Comparison of ENCODE assay signal across 8 cellular contexts in the genomic region with DNA sequence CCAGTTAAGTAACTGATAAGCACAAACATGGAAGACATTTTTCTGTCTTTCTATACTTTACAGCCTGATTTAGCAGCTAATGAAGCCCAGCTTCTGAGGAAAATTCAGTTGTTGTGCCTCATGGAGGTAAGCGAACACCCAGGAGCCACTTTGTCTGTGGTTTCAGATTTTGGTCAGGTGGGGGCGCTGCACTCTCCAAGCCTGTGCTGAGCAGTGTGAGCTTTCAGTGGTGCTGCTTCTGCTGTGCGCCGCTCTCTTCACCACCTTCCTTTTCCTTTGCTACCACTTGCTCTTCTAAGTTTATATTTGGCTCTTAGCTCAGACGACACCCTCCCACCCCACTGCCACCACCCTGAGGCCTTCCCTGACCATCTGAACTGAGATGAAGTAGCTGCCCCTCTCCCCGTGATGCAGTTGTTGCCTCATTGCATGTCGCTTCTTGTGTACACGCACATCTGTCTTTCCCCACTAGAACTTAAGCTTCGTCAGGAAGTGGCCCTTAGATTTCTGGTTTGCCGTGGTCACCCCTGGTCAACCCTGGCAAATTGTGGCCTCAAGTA. TPM values are rescaled to one million over a fixed set of nuclear protein-coding genes. Genes with fewer than 3 reads are reported as not detected.
DNase-seq lines count a peak whose midpoint lies in the region; ATAC-seq and TF ChIP-seq lines count a peak whose summit lies in the region.

No MANE protein-coding gene starts in this region.

- peaks cover 4% of the 10 kb centered on the region for H4K20me1 ChIP-seq in smooth muscle cell (ENCODE audit: low read depth)

- no peaks in the 10 kb centered on the region for H3K9me3 ChIP-seq in SK-N-MC (ENCODE audit: low read depth, low read length)
- H3K9me3 ChIP-seq in smooth muscle cell (replicated peaks; ENCODE audit: low read depth) = no peaks in the 10 kb centered on the region

- H3K4me3 ChIP-seq in SK-N-MC (no peak overlapping the region), smooth muscle cell (no peak overlapping the region)

- TF ChIP-seq CTCF in smooth muscle cell (IDR thresholded peaks at IDR 0.05; ENCODE audit: borderline replicate concordance, insufficient read depth, poor library complexity, severe bottlenecking) = peak; percentile 65

- H2AFZ ChIP-seq in smooth muscle cell (ENCODE audit: low read depth) = no peak overlapping the region

- in situ Hi-C loops in ACHN (cut with HindIII; ENCODE audit: low pct_ligation_motif_present, low pct_unique_long_range_greater_than_20kb, low sequenced_read_pairs) = no loop called here

- H3K4me2 ChIP-seq in smooth muscle cell = no peak overlapping the region

- H3K36me3 ChIP-seq in SK-N-MC (ENCODE audit: insufficient read depth, low read length) = peaks cover 68% of the 10 kb centered on the region
- peaks cover 7% of the 10 kb centered on the region for H3K36me3 ChIP-seq in smooth muscle cell (ENCODE audit: low read depth)

- peaks cover 4% of the 10 kb centered on the region for H3F3A ChIP-seq in smooth muscle cell (ENCODE audit: low read depth)

- H3K27ac ChIP-seq in SK-N-MC (peak overlapping the region; percentile 35; the same call in 1 of the 2 replicates), smooth muscle cell (ENCODE audit: low read depth) (no peak overlapping the region)

- DNase-seq in ACHN (peak; percentile 52), H4 (ENCODE audit: low spot score) (peak; percentile 38), SK-N-MC (ENCODE audit: low read depth, low spot score) (no peak), left cardiac atrium (peak; percentile 54), smooth muscle cell (lab: John Stamatoyannopoulos, UW; ENCODE audit: unreplicated experiment) (peak; percentile 6)
- peak; percentile 78 for DNase-seq in activated naive CD4-positive, alpha-beta T cell treated with anti-CD3 and anti-CD28 coated beads, Interleukin-2, amount 50 U/mL, for 16 hours

- H3K4me1 ChIP-seq in smooth muscle cell (ENCODE audit: low read depth) = no peaks in the 10 kb centered on the region

- 84% methylated on average over 10 of the region's 10 CpGs for WGBS in smooth muscle cell (ENCODE audit: low lambda C conversion rate)

- H3K79me2 ChIP-seq in smooth muscle cell (ENCODE audit: low read depth) = no peaks in the 10 kb centered on the region

- intact Hi-C loops in left cardiac atrium (cut with DNase I) = loop anchor here in 1 of 2 donors (5.0 to 10.0 kb wide), 2 partner anchors 106 to 144 kb away; a partner anchor contains a TSS

- H3K9ac ChIP-seq in SK-N-MC (ENCODE audit: insufficient read length) (no peak overlapping the region), smooth muscle cell (ENCODE audit: low read depth) (no peak overlapping the region)

- ATAC-seq in left cardiac atrium (peak; percentile 67 to 68), GM18502 (IDR thresholded peaks at IDR 0.05; ENCODE audit: poor library complexity, unreplicated experiment) (no peak), GM21447 (IDR thresholded peaks at IDR 0.05; ENCODE audit: unreplicated experiment) (no peak)

- no peaks in the 10 kb centered on the region for H3K27me3 ChIP-seq in smooth muscle cell (ENCODE audit: low read depth)

RNA-seq across cellular contexts. Expression of a gene that starts 14.0 kb away (rescaled TPM):
- total RNA-seq in H4 (2014; rRNA removed; shearing (Covaris generic)) = 248 and 295 TPM in 2 replicates
- total RNA-seq in left cardiac atrium = 10 to 100 TPM; 75.5 to 87.3 TPM
- 77.4 and 79.2 TPM in 2 replicates for total RNA-seq in smooth muscle cell
- polyA plus RNA-seq in smooth muscle cell = 173 and 200 TPM in 2 replicates

RNA-seq across cellular contexts. Expression of a gene that starts 14.7 kb away (rescaled TPM):
- 6.4 and 12.3 TPM in 2 replicates for total RNA-seq in H4 (2014; rRNA removed; shearing (Covaris generic))
- 10 to 100 TPM; 21.1 to 21.6 TPM for total RNA-seq in left cardiac atrium
- total RNA-seq in smooth muscle cell = 10.8 and 13.0 TPM in 2 replicates
- polyA plus RNA-seq in smooth muscle cell = 19.8 and 22.6 TPM in 2 replicates

RNA-seq across cellular contexts. Expression of a gene that starts 27.4 kb away (rescaled TPM):
- total RNA-seq in H4 (2014; rRNA removed; shearing (Covaris generic)) = not detected in 2 replicates
- total RNA-seq in left cardiac atrium = under 1 TPM; 0.16 to 0.62 TPM
- total RNA-seq in smooth muscle cell = not detected in 2 replicates
- polyA plus RNA-seq in smooth muscle cell = not detected in 2 replicates

RNA-seq across cellular contexts. Expression of a gene that starts 38.1 kb away (rescaled TPM):
- 2.2 and 2.4 TPM in 2 replicates for total RNA-seq in H4 (2014; rRNA removed; shearing (Covaris generic))
- total RNA-seq in left cardiac atrium = 10 to 100 TPM; 10.8 to 15.8 TPM
- total RNA-seq in smooth muscle cell = 8.6 and 18.2 TPM in 2 replicates
- polyA plus RNA-seq in smooth muscle cell = 16.6 and 24.3 TPM in 2 replicates

RNA-seq across cellular contexts. Expression of a gene that starts 43.3 kb away (rescaled TPM):
- 138 and 139 TPM in 2 replicates for total RNA-seq in H4 (2014; rRNA removed; shearing (Covaris generic))
- total RNA-seq in left cardiac atrium (10 to 100 TPM; 54.1 to 67.4 TPM), smooth muscle cell (71.2 and 118 TPM in 2 replicates)
- 120 and 121 TPM in 2 replicates for polyA plus RNA-seq in smooth muscle cell

Comparison
In these comparisons a context has a peak if more than half of its experiments do, and no peak if none do; other contexts are left out.
1. ATAC-seq: peak in left cardiac atrium (2 of 2); none in GM18502 (single experiment) and GM21447 (single experiment).